In genomic region chr1:23593042-23593521, GRCh38 we compare ENCODE assay signal across 9 cellular contexts. TPM values are rescaled to one million over a fixed set of nuclear protein-coding genes. Genes with fewer than 3 reads are reported as not detected.
DNase-seq lines count a peak whose midpoint lies in the region; ATAC-seq and TF ChIP-seq lines count a peak whose summit lies in the region.
"Had no signal": no experiment of that assay in that cellular context is flagged by ENCODE, and none has a peak within 500 bp of the region (broad histone marks: within the 10 kb centered on the region; RNA-seq: fewer than 3 reads in every experiment).

No MANE protein-coding gene starts in this region.

- H3K4me1 Mint-ChIP-seq in T-helper 1 cell treated with Interleukin-12 subunit alpha and Interleukin-12 subunit beta and Interleukin-4 antibody, amounts not matched to agents 30 μg/mL and 1 μg/mL, for 36 hours (ENCODE audit: low read depth) = peaks cover 47% of the 10 kb centered on the region
- peaks cover 70% of the 10 kb centered on the region for H3K4me1 Mint-ChIP-seq in MCF 10A (ENCODE audit: insufficient read depth, unreplicated experiment)

- CTCF ChIA-PET in MCF 10A (lab: Yijun Ruan, JAX) = interaction anchor here (0.6 to 3.4 kb wide), 7 partner anchors 34 to 54 kb away, joined by 3 to 16 read pairs (median 9); no protein-coding TSS in a partner anchor

- peak overlapping the region; percentile 62 for H3K27ac Mint-ChIP-seq in T-helper 1 cell treated with Interleukin-12 subunit alpha and Interleukin-12 subunit beta and Interleukin-4 antibody, amounts not matched to agents 30 μg/mL and 1 μg/mL, for 36 hours
- peak overlapping the region; percentile 94 for H3K27ac Mint-ChIP-seq in MCF 10A (ENCODE audit: low read depth, unreplicated experiment)

- no peaks in the 10 kb centered on the region for H4K20me1 ChIP-seq in smooth muscle cell (ENCODE audit: low read depth)

- intact Hi-C loops in MCF 10A (cut with micrococcal nuclease) = loop anchor here (1.0 to 5.0 kb wide), 2 partner anchors 35 to 44 kb away; no protein-coding TSS in a partner anchor

- BruUV-seq in MCF 10A (replicated peaks; lab: Mats Ljungman, UMichigan) = no TSS peak

- H2AFZ ChIP-seq in smooth muscle cell (ENCODE audit: low read depth) = no peak overlapping the region

- POLR2A ChIA-PET in MCF 10A (lab: Yijun Ruan, JAX) = interaction anchor here (0.7 to 14.5 kb wide), 18 partner anchors 9 to 249 kb away, joined by 3 to 622 read pairs (median 7); partner anchors contain the start of genes HNRNPR, ID3 and RPL11

- DNase-seq in T-helper 1 cell (no peak), NCI-H2171 treated with DMSO at 0.1 percent for 48 hours (lab: John Stamatoyannopoulos, UW) (peak; percentile 84), MCF 10A (ENCODE audit: unreplicated experiment) (peak; percentile 90), smooth muscle cell (lab: John Stamatoyannopoulos, UW; ENCODE audit: unreplicated experiment) (no peak), erythroblast (lab: John Stamatoyannopoulos, UW) (no peak), NCI-H128 (lab: John Stamatoyannopoulos, UW; ENCODE audit: unreplicated experiment) (no peak)

- WGBS in smooth muscle cell (ENCODE audit: low lambda C conversion rate) = 78% methylated on average over 5 of the region's 5 CpGs

- H3K27me3 ChIP-seq in smooth muscle cell (ENCODE audit: low read depth) = no peaks in the 10 kb centered on the region

- peaks cover 25% of the 10 kb centered on the region for H3K4me1 ChIP-seq in smooth muscle cell (ENCODE audit: low read depth)

- peak overlapping the region; percentile 97 for H3K27ac ChIP-seq in smooth muscle cell (ENCODE audit: low read depth)

- no peaks in the 10 kb centered on the region for H3K9me3 ChIP-seq in smooth muscle cell (replicated peaks; ENCODE audit: low read depth)

- H3K9me3 Mint-ChIP-seq in T-helper 1 cell treated with Interleukin-12 subunit alpha and Interleukin-12 subunit beta and Interleukin-4 antibody, amounts not matched to agents 30 μg/mL and 1 μg/mL, for 36 hours = no peaks in the 10 kb centered on the region
- H3K9me3 Mint-ChIP-seq in MCF 10A (ENCODE audit: unreplicated experiment) = no peaks in the 10 kb centered on the region
- H3K9me3 Mint-ChIP-seq: activated T-cell treated with anti-CD3 and anti-CD28 coated beads, Interleukin-2, amount 50 U/mL, for 72 hours had no signal

- no peaks in the 10 kb centered on the region for H3K36me3 Mint-ChIP-seq in T-helper 1 cell treated with Interleukin-12 subunit alpha and Interleukin-12 subunit beta and Interleukin-4 antibody, amounts not matched to agents 30 μg/mL and 1 μg/mL, for 36 hours (ENCODE audit: low read depth)
- H3K36me3 Mint-ChIP-seq in MCF 10A (ENCODE audit: insufficient read depth, unreplicated experiment) = peaks cover 11% of the 10 kb centered on the region

- H3K4me2 ChIP-seq in smooth muscle cell = no peak overlapping the region

- no peak overlapping the region for H3K4me3 ChIP-seq in smooth muscle cell

- no peak for TF ChIP-seq POLR2A in erythroblast (IDR thresholded peaks at IDR 0.05; ENCODE audit: low read length)

- H3K36me3 ChIP-seq in smooth muscle cell (ENCODE audit: low read depth) = no peaks in the 10 kb centered on the region

- no peak for ATAC-seq in HG03520 (IDR thresholded peaks at IDR 0.05; ENCODE audit: unreplicated experiment)
- ATAC-seq: activated T-cell treated with anti-CD3 and anti-CD28 coated beads, Interleukin-2, amount 50 U/mL, for 72 hours had no signal

- H3K9ac ChIP-seq in smooth muscle cell (ENCODE audit: low read depth) = no peak overlapping the region

- H3K27me3 Mint-ChIP-seq in T-helper 1 cell treated with Interleukin-12 subunit alpha and Interleukin-12 subunit beta and Interleukin-4 antibody, amounts not matched to agents 30 μg/mL and 1 μg/mL, for 36 hours (ENCODE audit: low read depth) = no peaks in the 10 kb centered on the region
- no peaks in the 10 kb centered on the region for H3K27me3 Mint-ChIP-seq in MCF 10A (ENCODE audit: insufficient read depth, unreplicated experiment)

- H3K79me2 ChIP-seq in smooth muscle cell (ENCODE audit: low read depth) = no peaks in the 10 kb centered on the region

- H3K4me3 Mint-ChIP-seq in T-helper 1 cell treated with Interleukin-12 subunit alpha and Interleukin-12 subunit beta and Interleukin-4 antibody, amounts not matched to agents 30 μg/mL and 1 μg/mL, for 36 hours = no peak overlapping the region
- no peak overlapping the region for H3K4me3 Mint-ChIP-seq in MCF 10A (ENCODE audit: unreplicated experiment)

- no peak for TF ChIP-seq CTCF in MCF 10A (IDR thresholded peaks at IDR 0.05; ENCODE audit: unreplicated experiment)
- TF ChIP-seq CTCF in smooth muscle cell (IDR thresholded peaks at IDR 0.05; ENCODE audit: borderline replicate concordance, insufficient read depth, poor library complexity, severe bottlenecking) = no peak

- peaks cover 36% of the 10 kb centered on the region for H3F3A ChIP-seq in smooth muscle cell (ENCODE audit: low read depth)

RNA-seq across cellular contexts. Expression of gene ID3, which starts 33.8 kb away (rescaled TPM):
- total RNA-seq in MCF 10A (2022) (15.7 and 34.8 TPM in 2 replicates), smooth muscle cell (629 and 752 TPM in 2 replicates)
- polyA plus RNA-seq in smooth muscle cell = 929 and 1,018 TPM in 2 replicates

Comparison
In these comparisons a context has a peak if more than half of its experiments do, and no peak if none do; other contexts are left out.
1. DNase-seq: peak in NCI-H2171 treated with DMSO at 0.1 percent for 48 hours (single experiment) and MCF 10A (single experiment); none in T-helper 1 cell (0 of 5), smooth muscle cell (single experiment), erythroblast (0 of 2) and NCI-H128 (single experiment).
2. RNA of gene ID3, which starts 33.8 kb away (total RNA-seq): 629 to 752 TPM in smooth muscle cell; 15.7 to 34.8 TPM in MCF 10A; every median in the first group is over 10 times any median in the second.